ENCODE assay signal across 2 cellular contexts in the genomic region with DNA sequence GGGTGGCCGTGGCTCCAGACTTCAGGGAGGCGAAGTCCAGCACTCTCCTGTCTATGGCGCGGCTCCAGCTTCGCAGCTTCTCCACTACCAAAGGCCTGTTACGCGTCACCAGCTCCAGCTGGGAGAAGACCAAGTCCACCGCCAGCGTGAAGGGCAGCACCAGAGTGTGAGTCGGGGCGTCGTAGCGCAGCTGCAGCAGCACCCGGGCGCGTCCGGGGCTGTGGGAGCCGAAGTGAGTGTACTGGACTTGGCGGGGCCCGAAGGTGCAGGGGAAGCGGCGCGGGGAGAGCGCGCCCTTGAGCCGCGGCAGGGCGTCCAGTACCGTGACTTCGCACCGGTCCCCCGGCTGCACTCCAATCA.
TF ChIP-seq lines count a peak whose summit lies in the region.

No MANE protein-coding gene starts in this region.

TF ChIP-seq in Ishikawa, 13 proteins besides CTCF, POLR2A, EP300 and RAD21:
- TF ChIP-seq MAX (IDR thresholded peaks at IDR 0.05) (peak; percentile 68), YY1 (IDR thresholded peaks at IDR 0.05; ENCODE audit: low read depth) (no peak), NFIC (IDR thresholded peaks at IDR 0.05) (0 out of 2 replicates have a peak, but pooled peaks have one; percentile 8)

TF ChIP-seq in H1, 55 proteins besides CTCF, POLR2A, EP300 and RAD21:
- TF ChIP-seq CREB1 (IDR thresholded peaks at IDR 0.05) (peak; percentile 31), PHF8 (conservative IDR thresholded peaks at IDR 0.05; ENCODE audit: low read depth, low read length) (0 out of 2 replicates have a peak, but pooled peaks have one; percentile 1), CHD1 (IDR thresholded peaks at IDR 0.05; ENCODE audit: low read depth, low read length) (no peak), CHD2 (IDR thresholded peaks at IDR 0.05; ENCODE audit: low read length) (no peak), NANOG (IDR thresholded peaks at IDR 0.05; ENCODE audit: insufficient read depth, low read depth, low read length, poor library complexity, severe bottlenecking) (no peak), GABPA (IDR thresholded peaks at IDR 0.05; ENCODE audit: borderline replicate concordance, insufficient read depth, low read length) (no peak), KDM1A (IDR thresholded peaks at IDR 0.05; ENCODE audit: borderline replicate concordance, low read length) (no peak), MAX (IDR thresholded peaks at IDR 0.05) (0 out of 2 replicates have a peak, but pooled peaks have one; percentile 36)
- TF ChIP-seq, protein P1, sequence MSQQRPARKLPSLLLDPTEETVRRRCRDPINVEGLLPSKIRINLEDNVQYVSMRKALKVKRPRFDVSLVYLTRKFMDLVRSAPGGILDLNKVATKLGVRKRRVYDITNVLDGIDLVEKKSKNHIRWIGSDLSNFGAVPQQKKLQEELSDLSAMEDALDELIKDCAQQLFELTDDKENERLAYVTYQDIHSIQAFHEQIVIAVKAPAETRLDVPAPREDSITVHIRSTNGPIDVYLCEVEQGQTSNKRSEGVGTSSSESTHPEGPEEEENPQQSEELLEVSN (IDR thresholded peaks at IDR 0.05) = peak; percentile 44; the same call in 1 of the 2 replicates
